8 cellular contexts compared by ENCODE assay signal in genomic region chr6:31729979-31730630, GRCh38. TPM values are rescaled to one million over a fixed set of nuclear protein-coding genes. Genes with fewer than 3 reads are reported as not detected.
DNase-seq lines count a peak whose midpoint lies in the region; ATAC-seq and TF ChIP-seq lines count a peak whose summit lies in the region.

No MANE protein-coding gene starts in this region.

- peaks cover 28% of the 10 kb centered on the region for H4K20me1 ChIP-seq in osteoblast (ENCODE audit: insufficient read depth, low read length)

- peak overlapping the region; percentile 91 for H3K4me2 ChIP-seq in osteoblast (ENCODE audit: insufficient read depth, low read length)

- peak; percentile 50 for TF ChIP-seq POLR2A in GM18505 (IDR thresholded peaks at IDR 0.05; ENCODE audit: borderline replicate concordance, extremely low read depth, insufficient read depth, insufficient read length)
- peak; percentile 75 for TF ChIP-seq POLR2A in transverse colon (IDR thresholded peaks at IDR 0.05)

- WGBS in transverse colon (ENCODE audit: low coverage in 1 of 2), 2 donors, result 3 to 38% methylated on average over 2 to 41 of the region's 46 CpGs

- H3K79me2 ChIP-seq in osteoblast (ENCODE audit: insufficient read depth, low read length), result peaks cover 34% of the 10 kb centered on the region

- H3K27ac ChIP-seq in HUES48 (ENCODE audit: low read depth, low read length) (peak overlapping the region; percentile 97), osteoblast (ENCODE audit: low read depth, low read length) (peak overlapping the region; percentile 87), transverse colon (peak overlapping the region; percentile 94 to 99 (median 96))

- H3K4me3 ChIP-seq in HUES48 (ENCODE audit: low read depth, low read length) (peak overlapping the region; percentile 96), adipocyte (ENCODE audit: low read length) (peak overlapping the region; percentile 94), osteoblast (ENCODE audit: insufficient read depth, low read length) (peak overlapping the region; percentile 92), transverse colon (peak overlapping the region; percentile 58 to 79 (median 73))

- ATAC-seq in GM18505 (IDR thresholded peaks at IDR 0.05; ENCODE audit: unreplicated experiment) (no peak), SK-N-SH treated with all-trans-retinoic acid at 6 μM for 48 hours (peak; percentile 86), Right ventricle myocardium inferior (peak; percentile 91), GM18868 (IDR thresholded peaks at IDR 0.05; ENCODE audit: unreplicated experiment) (no peak)

- H2AFZ ChIP-seq in osteoblast (ENCODE audit: low read length), result peak overlapping the region; percentile 65

- TF ChIP-seq EP300 in transverse colon (IDR thresholded peaks at IDR 0.05; ENCODE audit: low read depth), result no peak

- H3K9ac ChIP-seq in HUES48 (ENCODE audit: low read depth, low read length), result peak overlapping the region; percentile 67
- peak overlapping the region; percentile 93 for H3K9ac ChIP-seq in adipocyte (ENCODE audit: low read length)

- H3K27me3 ChIP-seq in HUES48 (ENCODE audit: control insufficient read depth, insufficient read depth, low read length) (no peaks in the 10 kb centered on the region), adipocyte (replicated peaks; ENCODE audit: control insufficient read depth, insufficient read depth, low read length) (no peaks in the 10 kb centered on the region), osteoblast (ENCODE audit: insufficient read depth, low read length) (no peaks in the 10 kb centered on the region), transverse colon (no peaks in the 10 kb centered on the region)

- intact Hi-C loops in Right ventricle myocardium inferior (cut with DNase I), result loop anchor here (1.0 to 10.0 kb wide), 6 partner anchors 27 to 185 kb away; partner anchors contain the start of genes ABHD16A, ATP6V1G2, DDX39B and LY6G5C
- intact Hi-C loops in transverse colon (cut with DNase I; ENCODE audit: low total_unique reads), result loop anchor here (5.0 kb wide), 1 partner anchor 102 kb away; no protein-coding TSS in a partner anchor

- H3K4me1 ChIP-seq in HUES48 (ENCODE audit: control insufficient read depth, insufficient read depth, low read length) (peaks cover 14% of the 10 kb centered on the region), adipocyte (ENCODE audit: control insufficient read depth, insufficient read depth, low read length) (peaks cover 37% of the 10 kb centered on the region), osteoblast (ENCODE audit: insufficient read depth, low read length) (peaks cover 27% of the 10 kb centered on the region), transverse colon (peaks cover 23 to 72% (median 48%) of the 10 kb centered on the region in 4 donors)

- peak; percentile 96 for DNase-seq in adipocyte (ENCODE audit: low read depth)
- DNase-seq in Right ventricle myocardium inferior (ENCODE audit: missing footprints), result peak; percentile 96
- DNase-seq in osteoblast (ENCODE audit: insufficient read length, low spot score, missing footprints), result peak; percentile 97
- peak; percentile 90 for DNase-seq in transverse colon

- H3K9me3 ChIP-seq in HUES48 (ENCODE audit: control insufficient read depth, insufficient read depth, low read length) (no peaks in the 10 kb centered on the region), adipocyte (ENCODE audit: control insufficient read depth, low read length) (no peaks in the 10 kb centered on the region), osteoblast (ENCODE audit: low read depth, low read length) (no peaks in the 10 kb centered on the region), transverse colon (no peaks in the 10 kb centered on the region)

- H3K36me3 ChIP-seq in HUES48 (ENCODE audit: control insufficient read depth, insufficient read depth, low read length) (peaks cover 55% of the 10 kb centered on the region), adipocyte (ENCODE audit: control insufficient read depth, insufficient read depth, low read length, severe bottlenecking) (peaks cover 50% of the 10 kb centered on the region), osteoblast (ENCODE audit: insufficient read depth, low read length) (peaks cover 56% of the 10 kb centered on the region), transverse colon (peaks cover 0 to 28% (median 13%) of the 10 kb centered on the region in 4 donors)

- in situ Hi-C loops in transverse colon (cut with MboI; ENCODE audit: low pct_ligation_motif_present in 1 of 4, low pct_unique_long_range_greater_than_20kb in 1 of 4, low sequenced_read_pairs in 3 of 4), result loop anchor here in 1 of 4 donors (10.0 kb wide), 1 partner anchor 95 kb away; the partner anchor contains the start of gene HSPA1B

- TF ChIP-seq CTCF in osteoblast (IDR thresholded peaks at IDR 0.05; ENCODE audit: extremely low read depth, low read depth, low read length) (no peak), transverse colon (IDR thresholded peaks at IDR 0.05) (no peak)

TF ChIP-seq in SK-N-SH treated with all-trans-retinoic acid at 6 μM for 48 hours, 23 proteins besides CTCF, POLR2A, EP300 and RAD21:
- peak; percentile 82 for TF ChIP-seq ZFP3 (CRISPR knock-in tag; IDR thresholded peaks at IDR 0.05)
- peak; percentile 75; the same call in 1 of the 2 replicates for TF ChIP-seq PATZ1 (CRISPR knock-in tag; IDR thresholded peaks at IDR 0.05; ENCODE audit: borderline replicate concordance)
- no peak for TF ChIP-seq SNAI2 (CRISPR knock-in tag; IDR thresholded peaks at IDR 0.05)
- TF ChIP-seq BACH2 (CRISPR knock-in tag; IDR thresholded peaks at IDR 0.05; ENCODE audit: borderline replicate concordance), result no peak
TF ChIP-seq in SK-N-SH treated with all-trans-retinoic acid at 6 μM for 48 hours: peak in this region for 2.

RNA-seq across cellular contexts. Expression of gene DDAH2, which starts 1.0 kb away (rescaled TPM):
- total RNA-seq in Right ventricle myocardium inferior (40.6 TPM), osteoblast (96.6 and 97.5 TPM in 2 replicates), transverse colon (100 to 1,000 TPM in 3 of 4 donors, 10 to 100 TPM in 1; 78.3 to 148 (median 107) TPM)

RNA-seq across cellular contexts. Expression of gene CLIC1, which starts 6.2 kb away (rescaled TPM):
- total RNA-seq in Right ventricle myocardium inferior, result 102 TPM
- total RNA-seq in osteoblast, result 502 and 581 TPM in 2 replicates
- total RNA-seq in transverse colon, result 100 to 1,000 TPM; 253 to 375 (median 362) TPM

RNA-seq across cellular contexts. Expression of gene MPIG6B, which starts 6.9 kb away (rescaled TPM):
- 0.70 TPM for total RNA-seq in Right ventricle myocardium inferior
- total RNA-seq in osteoblast, result not detected in 2 replicates
- under 1 TPM in 1 of 4 donors, not detected in 3; 0.16 TPM for total RNA-seq in transverse colon

RNA-seq across cellular contexts. Expression of gene LY6G6C, which starts 8.6 kb away (rescaled TPM):
- total RNA-seq in Right ventricle myocardium inferior (not detected), osteoblast (not detected in 2 replicates), transverse colon (not detected)

RNA-seq across cellular contexts. Expression of gene MSH5, which starts 9.7 kb away (rescaled TPM):
- total RNA-seq in Right ventricle myocardium inferior (2.0 TPM), osteoblast (12.4 and 13.0 TPM in 2 replicates), transverse colon (100 to 1,000 TPM in 1 of 4 donors, 10 to 100 TPM in 3; 16.5 to 159 (median 43.9) TPM)

Comparison
In these comparisons a context has a peak if more than half of its experiments do, and no peak if none do; other contexts are left out.
1. ATAC-seq: peak in SK-N-SH treated with all-trans-retinoic acid at 6 μM for 48 hours (single experiment) and Right ventricle myocardium inferior (single experiment); none in GM18505 (single experiment) and GM18868 (single experiment).
2. Peak in every context shown above with its lines, with median percentiles within 50 percentile points of each other: H3K27ac ChIP-seq, H3K4me3 ChIP-seq and DNase-seq.